Comparison of ENCODE assay signal across 9 cellular contexts in the genomic region with DNA sequence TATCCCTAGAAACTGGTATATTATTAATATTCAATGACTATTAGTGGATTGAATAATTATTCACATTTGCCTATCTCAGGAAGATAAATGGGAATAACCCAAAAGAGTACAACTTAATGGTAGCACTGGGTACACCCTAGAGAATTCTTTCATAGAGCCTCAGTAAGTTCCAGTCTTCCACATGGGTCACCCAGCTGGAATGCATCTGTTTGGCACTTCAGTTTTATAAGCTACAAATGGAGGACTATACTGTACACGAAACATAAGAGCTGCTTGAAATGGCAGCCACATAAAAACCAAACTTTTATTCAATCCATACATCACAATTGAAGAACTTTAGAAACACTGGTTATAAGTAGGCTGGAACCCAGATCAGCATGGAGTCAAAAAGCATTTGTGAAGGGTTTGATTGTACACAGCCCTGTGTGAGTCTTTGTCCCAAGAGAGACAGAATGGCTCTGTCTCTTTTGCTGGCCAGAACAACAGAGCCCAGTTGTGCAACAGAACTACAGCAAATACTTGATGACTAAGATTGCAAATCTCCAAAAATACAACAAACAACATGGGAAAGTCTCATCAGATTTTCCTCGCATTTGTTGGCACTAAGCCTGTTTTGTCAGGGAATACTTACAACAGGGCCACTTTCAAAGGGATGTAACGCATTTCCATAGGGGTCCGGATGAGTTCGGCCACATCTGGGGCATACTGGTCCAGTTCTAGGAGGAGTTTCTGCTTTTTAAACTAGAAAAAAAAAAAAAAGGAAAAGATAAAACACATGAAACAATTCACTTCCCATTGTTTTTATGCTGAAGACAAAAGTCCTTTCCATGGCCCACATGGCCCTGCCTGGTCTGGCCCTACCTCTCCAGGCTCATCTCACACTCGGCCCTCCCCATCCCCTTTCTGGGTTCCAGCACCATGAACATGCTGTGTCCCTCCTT. TPM values are rescaled to one million over a fixed set of nuclear protein-coding genes. Genes with fewer than 3 reads are reported as not detected.
DNase-seq lines count a peak whose midpoint lies in the region; ATAC-seq and TF ChIP-seq lines count a peak whose summit lies in the region.
"Had no signal": no experiment of that assay in that cellular context is flagged by ENCODE, and none has a peak within 500 bp of the region (broad histone marks: within the 10 kb centered on the region; RNA-seq: fewer than 3 reads in every experiment).

No MANE protein-coding gene starts in this region.

- intact Hi-C loops in breast epithelium (cut with DNase I; ENCODE audit: low total_unique reads) = no loop called here
- intact Hi-C loops in gastrocnemius medialis (cut with DNase I; ENCODE audit: low total_unique reads) = no loop called here

- DNase-seq in ELR (ENCODE audit: low read depth) = peak; percentile 74
- no peak for DNase-seq in breast epithelium (ENCODE audit: low spot score in 2 of 2)
- peak; percentile 66 for DNase-seq in hepatic stellate cell (ENCODE audit: low spot score)
- DNase-seq in gastrocnemius medialis = peak; percentile 28 to 60
- no peak for DNase-seq in SK-N-SH
- DNase-seq in COR-L47 (lab: John Stamatoyannopoulos, UW) = no peak
- DNase-seq: stimulated activated CD4-positive, alpha-beta T cell treated with anti-CD3 and anti-CD28 coated beads, Interleukin-4, amount 100 ng/mL, for 4 hours had no signal

- H4K20me1 ChIP-seq in SK-N-SH (ENCODE audit: insufficient read depth) = no peaks in the 10 kb centered on the region

- TF ChIP-seq POLR2A in breast epithelium (IDR thresholded peaks at IDR 0.05) = no peak
- TF ChIP-seq POLR2A in gastrocnemius medialis (IDR thresholded peaks at IDR 0.05) = no peak

- no peak overlapping the region for H3K4me3 ChIP-seq in breast epithelium
- H3K4me3 ChIP-seq in gastrocnemius medialis = no peak overlapping the region
- no peak overlapping the region for H3K4me3 ChIP-seq in SK-N-SH (ENCODE audit: low read depth in 2 of 2, low read length in 1 of 2)

- no peak for TF ChIP-seq RAD21 in SK-N-SH (IDR thresholded peaks at IDR 0.05; ENCODE audit: low read length)

- WGBS in SK-N-SH (ENCODE audit: low lambda C conversion rate) = 87% methylated on average over 6 of the region's 6 CpGs

- H3K27me3 ChIP-seq in breast epithelium (no peaks in the 10 kb centered on the region), gastrocnemius medialis (no peaks in the 10 kb centered on the region), SK-N-SH (ENCODE audit: insufficient read depth) (no peaks in the 10 kb centered on the region)

- H3K27ac ChIP-seq in breast epithelium (peak overlapping the region; percentile 58 to 80), gastrocnemius medialis (peak overlapping the region; percentile 41 to 68 (median 51)), SK-N-SH (ENCODE audit: low read depth in 2 of 2, low read length in 1 of 2) (no peak overlapping the region)

- ATAC-seq in gastrocnemius medialis = peak; percentile 78 to 85
- ATAC-seq in HG02852 (IDR thresholded peaks at IDR 0.05; ENCODE audit: unreplicated experiment) = no peak
- ATAC-seq in GM21367 (IDR thresholded peaks at IDR 0.05; ENCODE audit: unreplicated experiment) = no peak

- CTCF ChIA-PET in SK-N-SH (lab: Yijun Ruan, JAX) = interaction anchor here (0.7 kb wide), 1 partner anchor 325 kb away, joined by 3 read pairs; no protein-coding TSS in a partner anchor

- no peaks in the 10 kb centered on the region for H3K79me2 ChIP-seq in SK-N-SH (ENCODE audit: insufficient read depth)

- no peaks in the 10 kb centered on the region for H3K36me3 ChIP-seq in breast epithelium
- H3K36me3 ChIP-seq in gastrocnemius medialis = peaks cover 0 to 18% of the 10 kb centered on the region in 2 donors
- H3K36me3 ChIP-seq in SK-N-SH (replicated peaks in 1 of 2; ENCODE audit: control insufficient read depth in 1 of 2, insufficient read depth in 2 of 2, low read length in 1 of 2) = peaks cover 20 to 24% of the 10 kb centered on the region in 2 experiments

- no peak overlapping the region for H3K9ac ChIP-seq in SK-N-SH

- H3F3A ChIP-seq in SK-N-SH (replicated peaks; ENCODE audit: insufficient read depth) = no peaks in the 10 kb centered on the region

- TF ChIP-seq CTCF in breast epithelium (IDR thresholded peaks at IDR 0.05) = no peak
- TF ChIP-seq CTCF in gastrocnemius medialis (IDR thresholded peaks at IDR 0.05 in 4 of 5, conservative IDR thresholded peaks at IDR 0.05 in 1 of 5) = no peak
- no peak for TF ChIP-seq CTCF in SK-N-SH (IDR thresholded peaks at IDR 0.05)

- peaks cover 0 to 4% of the 10 kb centered on the region in 2 donors for H3K4me1 ChIP-seq in breast epithelium
- peaks cover 14 to 19% of the 10 kb centered on the region in 2 donors for H3K4me1 ChIP-seq in gastrocnemius medialis
- H3K4me1 ChIP-seq in SK-N-SH (ENCODE audit: control insufficient read depth in 1 of 2, insufficient read depth in 2 of 2, low read depth in 1 of 2, low read length in 1 of 2) = peaks cover 0 to 4% of the 10 kb centered on the region in 2 experiments; a peak in 1 of 4 replicates

- no peak overlapping the region for H2AFZ ChIP-seq in SK-N-SH (ENCODE audit: low read depth)

- TF ChIP-seq EP300 in SK-N-SH (IDR thresholded peaks at IDR 0.05; ENCODE audit: borderline replicate concordance in 1 of 2, low read depth in 1 of 2, low read length in 1 of 2) = no peak

- no peaks in the 10 kb centered on the region for H3K9me2 ChIP-seq in SK-N-SH

- POLR2A ChIA-PET in SK-N-SH (lab: Yijun Ruan, JAX) = no interaction called here

- H3K9me3 ChIP-seq in breast epithelium (no peaks in the 10 kb centered on the region), gastrocnemius medialis (no peaks in the 10 kb centered on the region), SK-N-SH (no peaks in the 10 kb centered on the region)

- in situ Hi-C loops in gastrocnemius medialis (cut with MboI; ENCODE audit: low sequenced_read_pairs in 4 of 4) = no loop called here

- no peak overlapping the region for H3K4me2 ChIP-seq in SK-N-SH

TF ChIP-seq in SK-N-SH, 30 proteins besides CTCF, POLR2A, EP300 and RAD21:
- TF ChIP-seq CHD2 (IDR thresholded peaks at IDR 0.05; ENCODE audit: low read length, partially characterized antibody) (no peak), GABPA (IDR thresholded peaks at IDR 0.05; ENCODE audit: low read depth) (no peak), MEF2A (IDR thresholded peaks at IDR 0.05; ENCODE audit: borderline replicate concordance, low read depth) (no peak), NFIC (IDR thresholded peaks at IDR 0.05; ENCODE audit: borderline replicate concordance) (no peak), TEAD4 (IDR thresholded peaks at IDR 0.05; ENCODE audit: borderline replicate concordance, insufficient read depth) (no peak), POLR2AphosphoS5 (IDR thresholded peaks at IDR 0.05; ENCODE audit: low read depth, low read length) (no peak)
- TF ChIP-seq, protein P1, sequence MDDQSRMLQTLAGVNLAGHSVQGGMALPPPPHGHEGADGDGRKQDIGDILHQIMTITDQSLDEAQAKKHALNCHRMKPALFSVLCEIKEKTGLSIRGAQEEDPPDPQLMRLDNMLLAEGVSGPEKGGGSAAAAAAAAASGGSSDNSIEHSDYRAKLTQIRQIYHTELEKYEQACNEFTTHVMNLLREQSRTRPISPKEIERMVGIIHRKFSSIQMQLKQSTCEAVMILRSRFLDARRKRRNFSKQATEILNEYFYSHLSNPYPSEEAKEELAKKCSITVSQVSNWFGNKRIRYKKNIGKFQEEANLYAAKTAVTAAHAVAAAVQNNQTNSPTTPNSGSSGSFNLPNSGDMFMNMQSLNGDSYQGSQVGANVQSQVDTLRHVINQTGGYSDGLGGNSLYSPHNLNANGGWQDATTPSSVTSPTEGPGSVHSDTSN (IDR thresholded peaks at IDR 0.05) = no peak
- TF ChIP-seq, protein P2, sequence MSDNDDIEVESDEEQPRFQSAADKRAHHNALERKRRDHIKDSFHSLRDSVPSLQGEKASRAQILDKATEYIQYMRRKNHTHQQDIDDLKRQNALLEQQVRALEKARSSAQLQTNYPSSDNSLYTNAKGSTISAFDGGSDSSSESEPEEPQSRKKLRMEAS (IDR thresholded peaks at IDR 0.05; ENCODE audit: low read depth) = no peak
- TF ChIP-seq, protein P3, sequence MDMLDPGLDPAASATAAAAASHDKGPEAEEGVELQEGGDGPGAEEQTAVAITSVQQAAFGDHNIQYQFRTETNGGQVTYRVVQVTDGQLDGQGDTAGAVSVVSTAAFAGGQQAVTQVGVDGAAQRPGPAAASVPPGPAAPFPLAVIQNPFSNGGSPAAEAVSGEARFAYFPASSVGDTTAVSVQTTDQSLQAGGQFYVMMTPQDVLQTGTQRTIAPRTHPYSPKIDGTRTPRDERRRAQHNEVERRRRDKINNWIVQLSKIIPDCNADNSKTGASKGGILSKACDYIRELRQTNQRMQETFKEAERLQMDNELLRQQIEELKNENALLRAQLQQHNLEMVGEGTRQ (IDR thresholded peaks at IDR 0.05; ENCODE audit: borderline replicate concordance, low read depth, low read length) = no peak

RNA-seq across cellular contexts. Expression of a gene that starts 39.4 kb away (rescaled TPM):
- total RNA-seq in breast epithelium (10 to 100 TPM in 2 of 3 donors, 1 to 10 TPM in 1; 7.4 to 16.1 (median 15.8) TPM), gastrocnemius medialis (10 to 100 TPM; 12.8 to 14.1 (median 13.7) TPM)
- 40.3 and 49.3 TPM in 2 replicates for polyA plus RNA-seq in SK-N-SH (2012; rRNA removed)
- polyA plus RNA-seq in SK-N-SH (2012; cell fraction: cytosol; rRNA removed) = 38.3 and 46.8 TPM in 2 replicates
- 16.2 and 29.8 TPM in 2 replicates for polyA plus RNA-seq in SK-N-SH (2012; cell fraction: nucleus; rRNA removed)

Comparison
In these comparisons a context has a peak if more than half of its experiments do, and no peak if none do; other contexts are left out.
1. DNase-seq: peak in ELR (single experiment), hepatic stellate cell (single experiment) and gastrocnemius medialis (2 of 2); none in breast epithelium (0 of 2), SK-N-SH (single experiment) and COR-L47 (single experiment).
2. H3K27ac ChIP-seq: peak in breast epithelium (2 of 2) and gastrocnemius medialis (4 of 4); none in SK-N-SH (0 of 2).
3. ATAC-seq: peak in gastrocnemius medialis (2 of 2); none in HG02852 (single experiment) and GM21367 (single experiment).